Comparison of ENCODE assay signal across 9 cellular contexts in the genomic region with DNA sequence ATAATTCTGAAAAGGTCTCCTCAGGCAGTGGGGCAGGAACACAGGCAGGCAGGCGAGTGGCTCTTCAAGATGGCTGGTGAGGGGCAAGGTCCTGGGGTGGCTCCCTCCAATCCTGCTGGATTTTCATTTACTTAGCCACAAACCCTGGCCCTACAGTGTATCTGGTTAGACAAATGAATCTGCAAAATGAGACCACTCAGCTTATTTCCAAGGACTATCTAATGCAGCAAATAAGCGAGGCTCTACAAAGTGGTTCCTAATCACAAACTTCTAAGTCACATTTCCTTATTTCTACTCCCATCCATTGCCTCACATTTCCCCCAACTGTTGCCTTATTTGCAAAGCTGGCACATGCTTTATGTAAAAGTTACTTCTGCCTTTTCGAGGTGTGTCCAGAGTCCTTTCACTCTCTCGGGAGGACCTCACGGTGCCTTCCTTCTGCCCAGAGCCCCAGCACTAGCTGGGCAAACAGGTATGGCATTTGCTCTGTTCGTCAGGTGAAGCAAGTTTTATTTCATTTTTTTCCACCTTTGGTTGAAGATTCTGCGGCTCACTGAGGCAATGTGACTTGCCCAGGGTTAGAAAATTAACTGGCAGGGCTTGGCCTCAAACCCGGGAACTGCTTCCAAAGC. TPM values are rescaled to one million over a fixed set of nuclear protein-coding genes. Genes with fewer than 3 reads are reported as not detected.
DNase-seq lines count a peak whose midpoint lies in the region; ATAC-seq, FAIRE-seq and TF ChIP-seq lines count a peak whose summit lies in the region.
"Had no signal": no experiment of that assay in that cellular context is flagged by ENCODE, and none has a peak within 500 bp of the region (broad histone marks: within the 10 kb centered on the region; RNA-seq: fewer than 3 reads in every experiment).

No MANE protein-coding gene starts in this region.

- H3K4me2 ChIP-seq in K562 (ENCODE audit: insufficient read depth, low read length) (no peak overlapping the region), mesendoderm (ENCODE audit: low read length) (no peak overlapping the region)

- no peak overlapping the region for H3K23ac ChIP-seq in mesendoderm (ENCODE audit: low read length)

- H3K56ac ChIP-seq in mesendoderm (ENCODE audit: low read length) = no peak overlapping the region

- ATAC-seq in Right ventricle myocardium superior (ENCODE audit: poor library complexity) = no peak
- ATAC-seq in K562 = no peak
- peak in 1 of 2 donors; percentile 17 for ATAC-seq in upper lobe of left lung (ENCODE audit: low FRiP score in 2 of 2)
- no peak for ATAC-seq in GM19455 (IDR thresholded peaks at IDR 0.05; ENCODE audit: unreplicated experiment)

- peak overlapping the region in 1 of 2 experiments; percentile 60; a peak in 2 of 4 replicates for H3K9ac ChIP-seq in K562 (ENCODE audit: insufficient read depth in 1 of 2, low read depth in 2 of 2, low read length in 2 of 2)
- peak overlapping the region; percentile 7 for H3K9ac ChIP-seq in mesendoderm (ENCODE audit: low read length)

- peaks cover 45% of the 10 kb centered on the region for H4K20me1 ChIP-seq in K562 (replicated peaks; ENCODE audit: control insufficient read depth, insufficient read depth, low read length)

- intact Hi-C loops in Right ventricle myocardium superior (cut with DNase I) (no loop called here), K562 (cut with micrococcal nuclease) (no loop called here)

- H2BK15ac ChIP-seq in mesendoderm (replicated peaks; ENCODE audit: low read depth) = no peak overlapping the region

- CTCF ChIA-PET in K562 (lab: Yijun Ruan, JAX; ENCODE audit: low intra/inter-chr PET ratio) = no interaction called here

- peaks cover 96% of the 10 kb centered on the region for H3K79me2 ChIP-seq in K562 (ENCODE audit: control insufficient read depth, insufficient read depth, low read length)
- H3K79me2 ChIP-seq in mesendoderm (ENCODE audit: control insufficient read depth, insufficient read depth, low read length) = peaks cover 40% of the 10 kb centered on the region

- no peak overlapping the region for H3K4me3 ChIP-seq in cardiac muscle cell
- no peak overlapping the region for H3K4me3 ChIP-seq in K562
- no peak overlapping the region for H3K4me3 ChIP-seq in mesendoderm (ENCODE audit: low read length)
- no peak overlapping the region for H3K4me3 ChIP-seq in upper lobe of left lung

- H4K5ac ChIP-seq in mesendoderm (ENCODE audit: low read length) = no peak overlapping the region

- POLR2A ChIA-PET in K562 (lab: Yijun Ruan, JAX) = interaction anchor here (0.7 to 1.9 kb wide), 15 partner anchors 8 to 378 kb away, joined by 3 to 14 read pairs (median 3); a partner anchor contains a TSS

- no TSS peak for BruUV-seq in K562 (replicated peaks; lab: Mats Ljungman, UMichigan)

- TF ChIP-seq RAD21 in K562 (CRISPR knock-in tag; conservative IDR thresholded peaks at IDR 0.05 in 1 of 2, IDR thresholded peaks at IDR 0.05 in 1 of 2) = no peak

- TF ChIP-seq POLR2A in K562 (conservative IDR thresholded peaks at IDR 0.05) (no peak), upper lobe of left lung (IDR thresholded peaks at IDR 0.05) (no peak)

- no peak overlapping the region for H2AK5ac ChIP-seq in mesendoderm (ENCODE audit: low read length)

- peaks cover 47% of the 10 kb centered on the region for H3K79me1 ChIP-seq in mesendoderm (ENCODE audit: low read length)

- H3K27ac ChIP-seq in cardiac muscle cell (peak overlapping the region; percentile 95), K562 (ENCODE audit: extremely low read depth, low read depth, low read length) (peak overlapping the region; percentile 28; the same call in 1 of the 3 replicates), mesendoderm (ENCODE audit: low read depth, low read length) (peak overlapping the region; percentile 45), upper lobe of left lung (peak overlapping the region; percentile 83 to 90 (median 84))

- peaks cover 66% of the 10 kb centered on the region for H3K4me1 ChIP-seq in cardiac muscle cell (ENCODE audit: low read depth)
- peaks cover 35 to 39% of the 10 kb centered on the region in 2 experiments for H3K4me1 ChIP-seq in K562 (replicated peaks in 1 of 2; ENCODE audit: control insufficient read depth in 2 of 2, insufficient read depth in 2 of 2, low read length in 2 of 2)
- peaks cover 9% of the 10 kb centered on the region for H3K4me1 ChIP-seq in mesendoderm (ENCODE audit: control insufficient read depth, low read depth, low read length)
- peaks cover 69 to 93% (median 74%) of the 10 kb centered on the region in 4 donors for H3K4me1 ChIP-seq in upper lobe of left lung

- H3K9me1 ChIP-seq in K562 (ENCODE audit: control insufficient read depth, insufficient read depth, low read length) = peaks cover 12% of the 10 kb centered on the region

- DNase-seq in cardiac muscle cell (ENCODE audit: low read depth in 1 of 2, low spot score in 1 of 2) (peak in 1 of 2 donors; percentile 24), Right ventricle myocardium superior (no peak), K562 (ENCODE audit: extremely low read depth in 1 of 4, low spot score in 3 of 4) (no peak), mesendoderm (no peak), upper lobe of left lung (no peak), occipital lobe (lab: John Stamatoyannopoulos, UW) (no peak), HTR-8/SVneo (ENCODE audit: insufficient read length, low spot score) (no peak)

- H2BK120ac ChIP-seq in mesendoderm (ENCODE audit: low read depth, low read length) = no peak overlapping the region

- in situ Hi-C loops in K562 (cut with MboI) = no loop called here

- H3K36me3 ChIP-seq in cardiac muscle cell (no peaks in the 10 kb centered on the region), K562 (ENCODE audit: control insufficient read depth, insufficient read depth, low read length) (peaks cover 82% of the 10 kb centered on the region), mesendoderm (ENCODE audit: control insufficient read depth, insufficient read depth, low read length) (no peaks in the 10 kb centered on the region), upper lobe of left lung (peaks cover 0 to 39% (median 19%) of the 10 kb centered on the region in 4 donors)

- no peak overlapping the region for H3K18ac ChIP-seq in mesendoderm (ENCODE audit: low read length)

- H2BK5ac ChIP-seq in mesendoderm (ENCODE audit: low read length) = no peak overlapping the region

- H3K9me3 ChIP-seq in cardiac muscle cell (ENCODE audit: low read depth) (no peaks in the 10 kb centered on the region), K562 (replicated peaks; ENCODE audit: control insufficient read depth, insufficient read depth, low read depth, low read length) (no peaks in the 10 kb centered on the region), upper lobe of left lung (no peaks in the 10 kb centered on the region)

- H2AFZ ChIP-seq in K562 (ENCODE audit: low read depth, low read length) = no peak overlapping the region

- TF ChIP-seq EP300 in K562 (IDR thresholded peaks at IDR 0.05; ENCODE audit: low read length) = no peak
- TF ChIP-seq EP300 in upper lobe of left lung (IDR thresholded peaks at IDR 0.05) = no peak

- FAIRE-seq in K562 (lab: Jason Lieb, UNC) = no peak
- no peak for FAIRE-seq in HTR-8/SVneo (lab: Jason Lieb, UNC)

- H3K27me3 ChIP-seq in cardiac muscle cell (no peaks in the 10 kb centered on the region), K562 (ENCODE audit: control insufficient read depth in 2 of 2, insufficient read depth in 2 of 2, low read length in 2 of 2) (no peaks in the 10 kb centered on the region), mesendoderm (ENCODE audit: insufficient read depth, low read length, poor library complexity) (no peaks in the 10 kb centered on the region), upper lobe of left lung (no peaks in the 10 kb centered on the region)

- H4K8ac ChIP-seq in mesendoderm (ENCODE audit: low read depth, low read length) = no peak overlapping the region

- WGBS in K562 (ENCODE audit: insufficient coverage, low coverage, missing lambda C conversion rate) = 78% methylated on average over 8 of the region's 8 CpGs
- WGBS in mesendoderm (ENCODE audit: extremely low coverage, insufficient coverage, low lambda C conversion rate) = no CpG with 5 or more reads among the region's 8 CpGs
- 55 to 76% methylated on average over 8 of the region's 8 CpGs for WGBS in upper lobe of left lung, 2 donors

- no peak overlapping the region for H3K4ac ChIP-seq in mesendoderm (ENCODE audit: low read depth, low read length)

- TF ChIP-seq CTCF in cardiac muscle cell (IDR thresholded peaks at IDR 0.05; ENCODE audit: low read depth, low read length) (no peak), K562 (IDR thresholded peaks at IDR 0.05 in 2 of 3, conservative IDR thresholded peaks at IDR 0.05 in 1 of 3; ENCODE audit: insufficient read depth in 2 of 3, low read depth in 1 of 3, low read length in 3 of 3) (no peak), upper lobe of left lung (IDR thresholded peaks at IDR 0.05) (no peak)

RNA-seq across cellular contexts. Expression of a gene that starts 40.4 kb away (rescaled TPM):
- total RNA-seq in cardiac muscle cell (43.9 and 53.8 TPM in 2 replicates), Right ventricle myocardium superior (29.2 TPM), K562 (2014; rRNA removed) (99.0 and 101 TPM in 2 replicates), K562 (2014; rRNA removed; fragmentation: Illumina TruSeq; extraction: Trizol) (44.4 and 63.0 TPM in 2 replicates), K562 (2015; rRNA removed; fragmentation: Illumina TruSeq; extraction: Trizol) (104 and 115 TPM in 2 replicates), K562 (2021) (75.2 and 86.9 TPM in 2 replicates), upper lobe of left lung (10 to 100 TPM; 42.3 to 93.2 (median 69.8) TPM), occipital lobe (17.5 TPM)
- polyA plus RNA-seq in cardiac muscle cell (73.1 and 78.4 TPM in 2 replicates), K562 (2011; rRNA removed) (47.8 and 54.0 TPM in 2 replicates), K562 (2014; fragmentation: Illumina TruSeq; extraction: Trizol) (105 and 127 TPM in 2 replicates), K562 (2014; fragmentation: Nextera tagmentation; extraction: Ambion mirVana) (10 to 100 TPM in 1 of 2 experiments, 1 to 10 TPM in 1; 8.9 to 20.9 TPM), K562 (2014; rRNA removed) (100 and 201 TPM in 2 replicates)
- 140 and 232 TPM in 2 replicates for total RNA-seq in K562 (2011; cell fraction: chromatin; rRNA removed; ENCODE audit: low replicate concordance)
- 143 and 148 TPM in 2 replicates for total RNA-seq in K562 (2011; cell fraction: nucleolus; rRNA removed)
- total RNA-seq in K562 (2011; cell fraction: nucleoplasm; rRNA removed) = 188 and 262 TPM in 2 replicates
- 53.0 and 53.5 TPM in 2 replicates for polyA plus RNA-seq in K562 (2011; cell fraction: cytosol; rRNA removed)
- polyA plus RNA-seq in K562 (2011; cell fraction: nucleus; rRNA removed) = 82.0 and 85.3 TPM in 2 replicates
- polyA plus RNA-seq in K562 (2012) = 77.1 and 114 TPM in 2 replicates
- polyA minus RNA-seq in K562 (2011; rRNA and poly(A)+ RNA removed) = 50.3 and 53.4 TPM in 2 replicates
- 17.4 and 21.1 TPM in 2 replicates for polyA minus RNA-seq in K562 (2011; cell fraction: cytosol; rRNA and poly(A)+ RNA removed)
- 81.3 and 87.3 TPM in 2 replicates for polyA minus RNA-seq in K562 (2011; cell fraction: nucleus; rRNA and poly(A)+ RNA removed)
- polyA plus RNA-seq in mesendoderm (2013, experiment 1 of 2) = 49.1 TPM
- polyA plus RNA-seq in mesendoderm (2013, experiment 2 of 2) = 48.9 TPM

RNA-seq across cellular contexts. Expression of a gene that starts 43.4 kb away (rescaled TPM):
- total RNA-seq in cardiac muscle cell = 10.6 and 14.2 TPM in 2 replicates
- polyA plus RNA-seq in cardiac muscle cell = 7.8 and 8.3 TPM in 2 replicates
- 11.7 TPM for total RNA-seq in Right ventricle myocardium superior
- total RNA-seq in K562 (2011; cell fraction: chromatin; rRNA removed; ENCODE audit: low replicate concordance) = 322 and 1,090 TPM in 2 replicates
- 555 and 597 TPM in 2 replicates for total RNA-seq in K562 (2011; cell fraction: nucleolus; rRNA removed)
- total RNA-seq in K562 (2011; cell fraction: nucleoplasm; rRNA removed) = 365 and 370 TPM in 2 replicates
- total RNA-seq in K562 (2014; rRNA removed) = 41.3 and 45.2 TPM in 2 replicates
- 12.3 and 16.0 TPM in 2 replicates for total RNA-seq in K562 (2014; rRNA removed; fragmentation: Illumina TruSeq; extraction: Trizol)
- total RNA-seq in K562 (2015; rRNA removed; fragmentation: Illumina TruSeq; extraction: Trizol) = 23.7 and 23.9 TPM in 2 replicates
- 89.3 and 114 TPM in 2 replicates for total RNA-seq in K562 (2021)
- 29.6 and 50.4 TPM in 2 replicates for polyA plus RNA-seq in K562 (2011; rRNA removed)
- polyA plus RNA-seq in K562 (2011; cell fraction: cytosol; rRNA removed) = 25.6 and 45.5 TPM in 2 replicates
- 557 and 843 TPM in 2 replicates for polyA plus RNA-seq in K562 (2011; cell fraction: nucleus; rRNA removed)
- polyA plus RNA-seq in K562 (2012) = 66.4 and 174 TPM in 2 replicates
- polyA plus RNA-seq in K562 (2014; fragmentation: Illumina TruSeq; extraction: Trizol) = 46.4 and 62.1 TPM in 2 replicates
- polyA plus RNA-seq in K562 (2014; fragmentation: Nextera tagmentation; extraction: Ambion mirVana) = under 1 TPM; 0.06 to 0.24 TPM
- polyA plus RNA-seq in K562 (2014; rRNA removed) = 67.5 and 85.5 TPM in 2 replicates
- polyA minus RNA-seq in K562 (2011; rRNA and poly(A)+ RNA removed) = 8.6 and 16.8 TPM in 2 replicates
- 23.5 and 26.4 TPM in 2 replicates for polyA minus RNA-seq in K562 (2011; cell fraction: cytosol; rRNA and poly(A)+ RNA removed)
- 104 and 118 TPM in 2 replicates for polyA minus RNA-seq in K562 (2011; cell fraction: nucleus; rRNA and poly(A)+ RNA removed)
- polyA plus RNA-seq in mesendoderm (2013, experiment 1 of 2) = 11.0 TPM
- polyA plus RNA-seq in mesendoderm (2013, experiment 2 of 2) = 11.0 TPM
- 100 to 1,000 TPM in 5 of 6 donors, 10 to 100 TPM in 1; 94.7 to 436 (median 163) TPM for total RNA-seq in upper lobe of left lung
- total RNA-seq in occipital lobe = 3.3 TPM

RNA-seq across cellular contexts. Expression of a gene that starts 58.6 kb away (rescaled TPM):
- total RNA-seq in cardiac muscle cell (101 and 121 TPM in 2 replicates), Right ventricle myocardium superior (11.8 TPM), K562 (2014; rRNA removed) (not detected in 2 replicates), K562 (2014; rRNA removed; fragmentation: Illumina TruSeq; extraction: Trizol) (not detected in 2 replicates), K562 (2015; rRNA removed; fragmentation: Illumina TruSeq; extraction: Trizol) (not detected in 2 replicates), K562 (2021) (not detected in 2 replicates), upper lobe of left lung (10 to 100 TPM in 4 of 6 donors, 1 to 10 TPM in 2; 2.6 to 48.2 (median 16.2) TPM), occipital lobe (2.3 TPM)
- polyA plus RNA-seq in cardiac muscle cell (112 and 164 TPM in 2 replicates), K562 (2011; rRNA removed) (not detected in 2 replicates), K562 (2014; fragmentation: Illumina TruSeq; extraction: Trizol) (not detected in 2 replicates), K562 (2014; fragmentation: Nextera tagmentation; extraction: Ambion mirVana) (not detected), K562 (2014; rRNA removed) (not detected in 2 replicates)
- not detected in 2 replicates for total RNA-seq in K562 (2011; cell fraction: chromatin; rRNA removed; ENCODE audit: low replicate concordance)
- total RNA-seq in K562 (2011; cell fraction: nucleolus; rRNA removed) = not detected in 2 replicates
- total RNA-seq in K562 (2011; cell fraction: nucleoplasm; rRNA removed) = not detected in 2 replicates
- polyA plus RNA-seq in K562 (2011; cell fraction: cytosol; rRNA removed) = not detected in 2 replicates
- not detected in 2 replicates for polyA plus RNA-seq in K562 (2011; cell fraction: nucleus; rRNA removed)
- not detected in 2 replicates for polyA plus RNA-seq in K562 (2012)
- polyA minus RNA-seq in K562 (2011; rRNA and poly(A)+ RNA removed) = not detected in 2 replicates
- not detected in 2 replicates for polyA minus RNA-seq in K562 (2011; cell fraction: cytosol; rRNA and poly(A)+ RNA removed)
- not detected in 2 replicates for polyA minus RNA-seq in K562 (2011; cell fraction: nucleus; rRNA and poly(A)+ RNA removed)
- polyA plus RNA-seq in mesendoderm (2013, experiment 1 of 2) = 4.0 TPM
- polyA plus RNA-seq in mesendoderm (2013, experiment 2 of 2) = 4.5 TPM
- total RNA-seq: glomerular endothelial cell had no signal

Comparison
In these comparisons a context has a peak if more than half of its experiments do, and no peak if none do; other contexts are left out.
1. H3K27ac ChIP-seq: peak in every context shown above with its lines; median percentile 95 in cardiac muscle cell; 84 in upper lobe of left lung; 45 in mesendoderm; 28 in K562.